ENCODE assay signal across 9 cellular contexts in the genomic region with DNA sequence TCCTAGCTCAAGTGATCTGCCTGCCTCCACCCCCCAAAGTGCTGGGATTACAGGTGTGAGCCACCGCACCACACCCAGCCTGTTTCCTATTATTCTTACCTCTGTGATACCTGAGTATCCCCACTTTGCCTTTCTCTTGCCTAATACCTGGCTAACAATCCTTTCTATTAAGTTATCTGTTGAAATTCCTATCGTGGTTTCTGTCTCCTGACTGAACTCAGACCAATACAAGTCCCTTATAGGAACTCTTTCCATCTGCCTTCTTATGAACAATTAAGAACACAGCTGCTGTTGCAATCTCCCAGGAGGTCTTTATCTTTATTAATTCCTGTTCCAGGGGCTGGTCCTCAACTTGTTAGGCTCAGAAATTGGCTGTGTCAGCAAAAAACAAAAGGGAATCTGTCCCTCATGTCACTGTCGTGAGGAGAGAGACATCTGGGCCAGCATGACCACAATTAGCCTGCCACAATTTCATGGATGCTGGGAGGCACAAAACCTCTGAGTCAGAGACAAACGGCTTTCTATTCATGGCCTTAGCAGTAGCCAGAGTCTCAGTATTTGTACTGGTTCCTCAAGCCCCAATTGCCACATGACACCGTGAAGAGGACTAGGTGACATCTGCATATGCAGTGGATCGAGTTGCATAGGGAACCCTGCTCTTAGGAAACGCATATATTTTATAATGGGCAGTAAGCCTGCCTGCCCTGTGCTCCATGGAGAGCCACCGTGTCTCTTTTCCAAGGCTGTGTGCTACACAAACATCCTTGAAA. TPM values are rescaled to one million over a fixed set of nuclear protein-coding genes. Genes with fewer than 3 reads are reported as not detected.
DNase-seq lines count a peak whose midpoint lies in the region; ATAC-seq and TF ChIP-seq lines count a peak whose summit lies in the region.
"Had no signal": no experiment of that assay in that cellular context is flagged by ENCODE, and none has a peak within 500 bp of the region (broad histone marks: within the 10 kb centered on the region; RNA-seq: fewer than 3 reads in every experiment).

No MANE protein-coding gene starts in this region.

- ATAC-seq in esophagus mucosa (peak; percentile 51), GM18520 (IDR thresholded peaks at IDR 0.05; ENCODE audit: unreplicated experiment) (no peak)

- H3K4me1 ChIP-seq in PC-9 (replicated peaks; ENCODE audit: insufficient read depth) = peaks cover 53% of the 10 kb centered on the region
- peaks cover 19 to 31% (median 19%) of the 10 kb centered on the region in 3 donors for H3K4me1 ChIP-seq in skeletal muscle tissue (ENCODE audit: control insufficient read depth in 3 of 3, insufficient read depth in 3 of 3, low read length in 3 of 3)

- peak overlapping the region; percentile 19; the same call in 1 of the 2 replicates for H2AFZ ChIP-seq in PC-9

- H3F3A ChIP-seq in PC-9 (ENCODE audit: insufficient read depth, low read depth) = peaks cover 33% of the 10 kb centered on the region

- TF ChIP-seq CTCF in PC-9 (conservative IDR thresholded peaks at IDR 0.05) = no peak
- TF ChIP-seq CTCF in GM13977 (IDR thresholded peaks at IDR 0.05; ENCODE audit: extremely low read depth, insufficient read depth, missing control alignments) = no peak

- POLR2A ChIA-PET in PC-9 (lab: Charles Lee; ENCODE audit: unreplicated experiment) = interaction anchor here (0.6 to 0.7 kb wide), 2 partner anchors 9 to 168 kb away, joined by 4 to 6 read pairs; no protein-coding TSS in a partner anchor

- H3K9ac ChIP-seq in skeletal muscle tissue (ENCODE audit: low read depth in 1 of 3, low read length in 3 of 3) = no peak overlapping the region

- intact Hi-C loops in PC-9 (cut with micrococcal nuclease; ENCODE audit: unreplicated experiment) = loop anchor here (5.0 kb wide), 1 partner anchor 174 kb away; no protein-coding TSS in a partner anchor

- peak; percentile 1 to 59 for DNase-seq in NCI-H2081 (lab: John Stamatoyannopoulos, UW)
- no peak for DNase-seq in NCI-H2081 treated with DMSO at 0.1 percent for 48 hours (lab: John Stamatoyannopoulos, UW)
- peak; percentile 14 to 77 for DNase-seq in PC-9
- DNase-seq in GM13977 (ENCODE audit: low spot score) = no peak
- no peak for DNase-seq in HT-29 (ENCODE audit: low spot score)
- DNase-seq: upper lobe of left lung had no signal

- CTCF ChIA-PET in PC-9 (lab: Charles Lee) = interaction anchor here (1.2 kb wide), 1 partner anchor 13 kb away, joined by 4 read pairs; no protein-coding TSS in a partner anchor

- no peaks in the 10 kb centered on the region for H3K79me2 ChIP-seq in PC-9 (ENCODE audit: low read depth)

- H3K27me3 ChIP-seq in PC-9 (ENCODE audit: insufficient read depth, low read depth) = no peaks in the 10 kb centered on the region
- no peaks in the 10 kb centered on the region for H3K27me3 ChIP-seq in skeletal muscle tissue (ENCODE audit: control insufficient read depth in 3 of 3, insufficient read depth in 3 of 3, low read length in 3 of 3)
- H3K27me3 ChIP-seq: upper lobe of left lung had no signal

- in situ Hi-C loops in GM13977 (cut with MboI; ENCODE audit: low pct_unique_long_range_greater_than_20kb, low sequenced_read_pairs, unreplicated experiment) = no loop called here

- no peaks in the 10 kb centered on the region for H4K20me1 ChIP-seq in PC-9 (ENCODE audit: insufficient read depth)

- no peaks in the 10 kb centered on the region for H3K9me3 ChIP-seq in PC-9 (ENCODE audit: insufficient read depth, low read depth)
- H3K9me3 ChIP-seq in skeletal muscle tissue (ENCODE audit: control insufficient read depth in 3 of 3, low read length in 3 of 3) = no peaks in the 10 kb centered on the region
- H3K9me3 ChIP-seq: upper lobe of left lung had no signal

- H3K36me3 ChIP-seq in PC-9 (ENCODE audit: low read depth) (no peaks in the 10 kb centered on the region), skeletal muscle tissue (ENCODE audit: control insufficient read depth in 3 of 3, insufficient read depth in 3 of 3, low read length in 3 of 3) (no peaks in the 10 kb centered on the region)
- H3K36me3 ChIP-seq: upper lobe of left lung had no signal

- H3K27ac ChIP-seq in PC-9 (peak overlapping the region; percentile 65), skeletal muscle tissue (ENCODE audit: low read depth, low read length) (peak overlapping the region; percentile 70)

- H3K9me2 ChIP-seq in PC-9 (ENCODE audit: insufficient read depth) = no peaks in the 10 kb centered on the region

- no TSS peak for BruUV-seq in PC-9 (replicated peaks; lab: Mats Ljungman, UMichigan)

- H3K4me2 ChIP-seq in PC-9 = peak overlapping the region; percentile 29

- H3K4me3 ChIP-seq in PC-9 = no peak overlapping the region
- H3K4me3 ChIP-seq in skeletal muscle tissue (ENCODE audit: low read length in 3 of 3) = no peak overlapping the region
- H3K4me3 ChIP-seq: upper lobe of left lung had no signal

RNA-seq across cellular contexts. Expression of a gene that starts 58.2 kb away (rescaled TPM):
- total RNA-seq in PC-9 (2021) (6.7 and 7.3 TPM in 2 replicates), esophagus mucosa (3.5 TPM), skeletal muscle tissue (3.7 TPM)
- 2.3 and 3.7 TPM in 2 replicates for total RNA-seq in HT-29 (2014; rRNA removed; shearing (Covaris generic))

RNA-seq across cellular contexts. Expression of a gene that starts 58.2 kb away (rescaled TPM):
- total RNA-seq in PC-9 (2021) = 36.4 and 42.2 TPM in 2 replicates
- total RNA-seq in esophagus mucosa = 13.0 TPM
- total RNA-seq in skeletal muscle tissue = 15.1 TPM
- total RNA-seq in HT-29 (2014; rRNA removed; shearing (Covaris generic)) = 28.2 and 33.1 TPM in 2 replicates

Comparison
In these comparisons a context has a peak if more than half of its experiments do, and no peak if none do; other contexts are left out.
1. DNase-seq: peak in NCI-H2081 (2 of 2) and PC-9 (2 of 2); none in NCI-H2081 treated with DMSO at 0.1 percent for 48 hours (single experiment), GM13977 (single experiment) and HT-29 (single experiment).